Comparison of ENCODE assay signal across 9 cellular contexts in the genomic region with DNA sequence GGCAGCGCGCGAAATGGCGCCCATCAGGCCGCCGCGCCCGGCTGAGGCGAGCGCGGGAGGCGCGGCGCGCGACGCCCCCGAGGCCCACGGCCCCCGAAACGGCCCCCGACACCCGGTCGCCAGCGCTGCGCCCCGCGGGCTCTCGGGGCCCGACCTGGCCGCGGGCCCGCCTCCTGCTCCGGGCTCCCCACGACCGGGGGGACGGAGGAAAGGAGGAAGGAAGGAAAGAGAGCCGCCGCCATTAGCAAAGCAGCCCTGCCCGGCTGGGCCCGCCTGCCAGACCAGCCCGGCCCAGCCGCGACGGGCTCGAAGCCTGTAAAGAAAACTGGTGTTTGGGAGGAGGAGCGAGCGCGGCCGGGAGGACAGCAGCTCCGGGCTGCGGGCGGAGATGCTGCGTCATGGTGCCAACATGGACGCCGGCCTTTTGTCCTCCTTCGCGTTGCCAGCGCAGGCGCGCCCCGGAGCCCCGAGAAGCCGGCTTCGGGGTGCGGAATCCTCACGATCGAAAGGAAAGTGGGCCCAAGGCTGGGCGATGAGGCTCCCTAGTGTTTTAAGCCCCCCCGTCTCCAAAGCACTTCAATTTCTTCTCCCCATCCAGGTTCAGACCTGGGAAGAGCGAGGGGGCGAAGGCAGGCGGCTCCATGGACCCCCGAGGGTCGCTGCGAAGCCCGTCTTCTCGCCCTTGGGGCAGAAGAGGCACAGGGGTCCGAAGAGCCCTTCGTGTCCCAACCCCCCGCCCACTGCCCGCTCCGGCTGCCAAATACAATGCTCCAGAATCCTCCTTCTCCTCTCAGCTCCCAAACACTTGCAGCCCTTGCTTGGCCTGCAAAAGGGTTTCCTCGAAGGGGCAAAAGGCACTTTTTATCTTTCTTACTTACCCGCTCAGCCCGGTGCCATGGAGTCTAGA. TPM values are rescaled to one million over a fixed set of nuclear protein-coding genes. Genes with fewer than 3 reads are reported as not detected.
DNase-seq lines count a peak whose midpoint lies in the region; ATAC-seq, FAIRE-seq and TF ChIP-seq lines count a peak whose summit lies in the region.
"Had no signal": no experiment of that assay in that cellular context is flagged by ENCODE, and none has a peak within 500 bp of the region (broad histone marks: within the 10 kb centered on the region; RNA-seq: fewer than 3 reads in every experiment).

No MANE protein-coding gene starts in this region.

- FAIRE-seq in GM12878 (lab: Jason Lieb, UNC) = no peak

- RAD21 ChIA-PET in GM12878 (lab: Charles Lee; ENCODE audit: unreplicated experiment) = interaction anchor here (0.7 to 13.1 kb wide), 8 partner anchors 6 to 174 kb away, joined by 3 to 395 read pairs (median 12); a partner anchor contains a TSS

- peak; percentile 3; the same call in 1 of the 3 replicates for ATAC-seq in GM12878
- no peak for ATAC-seq in HG02798 (IDR thresholded peaks at IDR 0.05; ENCODE audit: poor library complexity, unreplicated experiment)

- TF ChIP-seq EP300 in GM12878 (IDR thresholded peaks at IDR 0.05; ENCODE audit: borderline replicate concordance in 1 of 2, control insufficient read depth in 1 of 2, low read depth in 2 of 2, low read length in 2 of 2) = no peak

- POLR2A ChIA-PET in GM12878 (lab: Charles Lee) = interaction anchor here (0.6 to 10.1 kb wide), 15 partner anchors 8 to 1199 kb away, joined by 3 to 155 read pairs (median 4); a partner anchor contains a TSS

- no peaks in the 10 kb centered on the region for H3K9me2 ChIP-seq in hepatocyte (replicated peaks; ENCODE audit: insufficient read depth)

- H2AFZ ChIP-seq in GM12878 (ENCODE audit: control insufficient read depth, low read depth, low read length) = no peak overlapping the region; the same call in 1 of the 2 replicates
- no peak overlapping the region for H2AFZ ChIP-seq in hepatocyte

- H3K27me3 ChIP-seq in GM12878 (replicated peaks in 1 of 2; ENCODE audit: control insufficient read depth in 2 of 2, insufficient read depth in 2 of 2, low read length in 1 of 2) (no peaks in the 10 kb centered on the region), hepatocyte (no peaks in the 10 kb centered on the region)

- H3K79me2 ChIP-seq in GM12878 (ENCODE audit: control insufficient read depth, insufficient read depth, low read length) (peaks cover 64% of the 10 kb centered on the region), hepatocyte (peaks cover 70% of the 10 kb centered on the region)

- H3K27ac ChIP-seq in KOPT-K1 (ENCODE audit: low read depth, low read length, poor library complexity, severe bottlenecking) (peak overlapping the region; percentile 98), GM12878 (ENCODE audit: control insufficient read depth, insufficient read depth) (peak overlapping the region; percentile 97), hepatocyte (peak overlapping the region; percentile 100)

- H3K9me3 ChIP-seq in KOPT-K1 (ENCODE audit: insufficient read depth, low read length, poor library complexity, severe bottlenecking) (no peaks in the 10 kb centered on the region), GM12878 (replicated peaks; ENCODE audit: control insufficient read depth, insufficient read depth, low read length) (no peaks in the 10 kb centered on the region), hepatocyte (ENCODE audit: low read depth) (no peaks in the 10 kb centered on the region)

- peak overlapping the region; percentile 66 for H3K4me3 ChIP-seq in GM12878
- peak overlapping the region; percentile 30 for H3K4me3 ChIP-seq in hepatocyte

- SMC1A ChIA-PET in GM12878 (lab: Charles Lee; ENCODE audit: uncharacterized antibody, unreplicated experiment) = interaction anchor here (0.6 to 12.2 kb wide), 9 partner anchors 7 to 1093 kb away, joined by 3 to 226 read pairs (median 4); a partner anchor contains a TSS

- under 1% methylated on average over 62 of the region's 86 CpGs for WGBS in GM12878 (ENCODE audit: insufficient coverage, insufficient replicate concordance, low lambda C conversion rate, missing lambda C conversion rate)
- 1% methylated on average over 48 of the region's 86 CpGs for WGBS in hepatocyte (ENCODE audit: low lambda C conversion rate, missing lambda C conversion rate)

- TF ChIP-seq RAD21 in GM12878 (IDR thresholded peaks at IDR 0.05; ENCODE audit: insufficient read depth, low read depth, low read length) = no peak

- peaks cover 36% of the 10 kb centered on the region for H3K36me3 ChIP-seq in KOPT-K1 (ENCODE audit: insufficient read depth, low read length)
- peaks cover 10 to 13% of the 10 kb centered on the region in 2 experiments; a peak in 3 of 4 replicates for H3K36me3 ChIP-seq in GM12878 (ENCODE audit: control insufficient read depth in 2 of 2, insufficient read depth in 2 of 2, low read length in 1 of 2)
- H3K36me3 ChIP-seq in hepatocyte (replicated peaks; ENCODE audit: insufficient read depth, low read depth) = no peaks in the 10 kb centered on the region

- CTCF ChIA-PET in GM12878 (lab: Yijun Ruan, JAX) = interaction anchor here (0.5 to 13.6 kb wide), 8 partner anchors 4 to 1131 kb away, joined by 3 to 565 read pairs (median 8); a partner anchor contains a TSS

- intact Hi-C loops in GM12878 (cut with micrococcal nuclease; ENCODE audit: unreplicated experiment) = loop anchor here (5.0 kb wide), 2 partner anchors 264 to 1431 kb away; a partner anchor contains a TSS

- peak overlapping the region; percentile 100 for H3K9ac ChIP-seq in GM12878 (ENCODE audit: control insufficient read depth, insufficient read depth, low read length)

- TF ChIP-seq POLR2A in GM12878 (IDR thresholded peaks at IDR 0.05; ENCODE audit: low read depth, low read length) = peak; percentile 74

- TF ChIP-seq CTCF in GM12878 (IDR thresholded peaks at IDR 0.05 in 2 of 3, conservative IDR thresholded peaks at IDR 0.05 in 1 of 3; ENCODE audit: control insufficient read depth in 2 of 3, extremely low read depth in 1 of 3, insufficient read depth in 1 of 3, low read depth in 3 of 3, low read length in 3 of 3) (no peak), hepatocyte (IDR thresholded peaks at IDR 0.05; ENCODE audit: poor library complexity) (no peak)

- in situ Hi-C loops in G401 (cut with HindIII; ENCODE audit: low sequenced_read_pairs) = no loop called here
- in situ Hi-C loops in GM12878 (cut with MboI) = no loop called here

- BruUV-seq in GM12878 (replicated peaks; lab: Mats Ljungman, UMichigan) = TSS peak; percentile 58

- H3K4me1 ChIP-seq in GM12878 (ENCODE audit: control insufficient read depth, insufficient read depth, low read length) (peaks cover 15% of the 10 kb centered on the region), hepatocyte (ENCODE audit: insufficient read depth) (peaks cover 43% of the 10 kb centered on the region)

- DNase-seq in G401 (ENCODE audit: low spot score) (peak; percentile 82), T-helper 22 cell (ENCODE audit: low read depth) (peak; percentile 60), GM12878 (ENCODE audit: low read depth, low spot score) (no peak), hepatocyte (ENCODE audit: low spot score) (peak; percentile 88), putamen (ENCODE audit: low spot score) (peak; percentile 80), cortex of kidney (lab: John Stamatoyannopoulos, UW) (no peak)

- peak overlapping the region; percentile 88 for H3K4me2 ChIP-seq in GM12878 (ENCODE audit: control insufficient read depth, insufficient read depth)
- peak overlapping the region; percentile 96 for H3K4me2 ChIP-seq in hepatocyte

- H4K20me1 ChIP-seq in GM12878 (ENCODE audit: control insufficient read depth, insufficient read depth) (no peaks in the 10 kb centered on the region; the same call in 1 of the 2 replicates), hepatocyte (ENCODE audit: insufficient read depth, poor library complexity, severe bottlenecking) (peaks cover 25% of the 10 kb centered on the region)

RNA-seq across cellular contexts. Expression of a gene that starts 2.9 kb away (rescaled TPM):
- total RNA-seq in G401 (2014; rRNA removed; shearing (Covaris generic)) = 0.62 and 2.8 TPM in 2 replicates
- 8.1 and 10.1 TPM in 2 replicates for total RNA-seq in GM12878 (2013; cell fraction: nucleolus; rRNA removed)
- total RNA-seq in GM12878 (2014; rRNA removed) (1.8 and 2.1 TPM in 2 replicates), GM12878 (2014; rRNA removed; fragmentation: Illumina TruSeq; extraction: Trizol) (1.3 TPM in 2 replicates), GM12878 (2021) (15.5 and 17.3 TPM in 2 replicates), hepatocyte (2.7 and 3.8 TPM in 2 replicates)
- 2.0 TPM for polyA plus RNA-seq in GM12878 (2011; ENCODE audit: low read depth)
- polyA plus RNA-seq in GM12878 (2011; rRNA removed) (0.27 and 0.50 TPM in 2 replicates), GM12878 (2014; fragmentation: Illumina TruSeq; extraction: Trizol) (1.7 and 3.6 TPM in 2 replicates), GM12878 (2014; fragmentation: Nextera tagmentation; extraction: Ambion mirVana) (1 to 10 TPM in 1 of 2 experiments, under 1 TPM in 1; 0.53 to 1.7 TPM), GM12878 (2014; rRNA removed) (4.9 and 7.5 TPM in 2 replicates), GM12878 (2016; fragmentation: Nextera tagmentation; extraction: Ambion mirVana) (1 to 10 TPM; 1.2 to 1.5 TPM), hepatocyte (2.5 and 2.7 TPM in 2 replicates)
- polyA plus RNA-seq in GM12878 (2011; cell fraction: cytosol; rRNA removed) = 0.67 and 0.76 TPM in 2 replicates
- 3.1 and 6.2 TPM in 2 replicates for polyA plus RNA-seq in GM12878 (2011; cell fraction: nucleus; rRNA removed)
- 4.3 and 5.9 TPM in 2 replicates for polyA plus RNA-seq in GM12878 (2012)
- 1.3 and 1.4 TPM in 2 replicates for polyA minus RNA-seq in GM12878 (2011; rRNA and poly(A)+ RNA removed)
- 2.3 and 3.3 TPM in 2 replicates for polyA minus RNA-seq in GM12878 (2011; cell fraction: cytosol; rRNA and poly(A)+ RNA removed)
- polyA minus RNA-seq in GM12878 (2011; cell fraction: nucleus; rRNA and poly(A)+ RNA removed) = 1.6 and 3.5 TPM in 2 replicates

RNA-seq across cellular contexts. Expression of a gene that starts 7.5 kb away (rescaled TPM):
- total RNA-seq in G401 (2014; rRNA removed; shearing (Covaris generic)) = 35.3 and 46.6 TPM in 2 replicates
- total RNA-seq in GM12878 (2013; cell fraction: nucleolus; rRNA removed) = 111 and 129 TPM in 2 replicates
- total RNA-seq in GM12878 (2014; rRNA removed) = 58.0 and 58.8 TPM in 2 replicates
- total RNA-seq in GM12878 (2014; rRNA removed; fragmentation: Illumina TruSeq; extraction: Trizol) = 32.8 and 32.9 TPM in 2 replicates
- total RNA-seq in GM12878 (2021) = 72.8 and 78.7 TPM in 2 replicates
- polyA plus RNA-seq in GM12878 (2011; ENCODE audit: low read depth) = 11.6 TPM
- polyA plus RNA-seq in GM12878 (2011; rRNA removed) = 25.4 and 40.8 TPM in 2 replicates
- polyA plus RNA-seq in GM12878 (2011; cell fraction: cytosol; rRNA removed) = 71.0 and 80.5 TPM in 2 replicates
- 76.9 and 97.7 TPM in 2 replicates for polyA plus RNA-seq in GM12878 (2011; cell fraction: nucleus; rRNA removed)
- 38.5 and 51.6 TPM in 2 replicates for polyA plus RNA-seq in GM12878 (2012)
- 28.5 and 36.5 TPM in 2 replicates for polyA plus RNA-seq in GM12878 (2014; fragmentation: Illumina TruSeq; extraction: Trizol)
- 1 to 10 TPM; 6.1 to 6.4 TPM for polyA plus RNA-seq in GM12878 (2014; fragmentation: Nextera tagmentation; extraction: Ambion mirVana)
- 66.1 and 75.8 TPM in 2 replicates for polyA plus RNA-seq in GM12878 (2014; rRNA removed)
- 10 to 100 TPM; 38.9 to 40.5 TPM for polyA plus RNA-seq in GM12878 (2016; fragmentation: Nextera tagmentation; extraction: Ambion mirVana)
- polyA minus RNA-seq in GM12878 (2011; rRNA and poly(A)+ RNA removed) = 45.1 and 66.7 TPM in 2 replicates
- polyA minus RNA-seq in GM12878 (2011; cell fraction: cytosol; rRNA and poly(A)+ RNA removed) = 58.2 and 58.8 TPM in 2 replicates
- 35.3 and 53.2 TPM in 2 replicates for polyA minus RNA-seq in GM12878 (2011; cell fraction: nucleus; rRNA and poly(A)+ RNA removed)
- total RNA-seq in hepatocyte = 38.7 and 45.3 TPM in 2 replicates
- polyA plus RNA-seq in hepatocyte = 40.4 and 43.6 TPM in 2 replicates

RNA-seq across cellular contexts. Expression of a gene that starts 57.7 kb away (rescaled TPM):
- total RNA-seq in G401 (2014; rRNA removed; shearing (Covaris generic)) = 16.2 and 20.0 TPM in 2 replicates
- total RNA-seq in GM12878 (2013; cell fraction: nucleolus; rRNA removed) = not detected in 2 replicates
- total RNA-seq in GM12878 (2014; rRNA removed) (not detected in 2 replicates), GM12878 (2014; rRNA removed; fragmentation: Illumina TruSeq; extraction: Trizol) (not detected in 2 replicates), GM12878 (2021) (0.13 and 0.28 TPM in 2 replicates), hepatocyte (35.8 and 39.2 TPM in 2 replicates)
- polyA plus RNA-seq in GM12878 (2011; ENCODE audit: low read depth) = not detected
- polyA plus RNA-seq in GM12878 (2011; rRNA removed) (not detected in 2 replicates), GM12878 (2014; fragmentation: Illumina TruSeq; extraction: Trizol) (not detected in 2 replicates), GM12878 (2014; fragmentation: Nextera tagmentation; extraction: Ambion mirVana) (under 1 TPM in 1 of 2 experiments, not detected in 1; 0.04 TPM), GM12878 (2014; rRNA removed) (0.15 and 0.69 TPM in 2 replicates), GM12878 (2016; fragmentation: Nextera tagmentation; extraction: Ambion mirVana) (not detected), hepatocyte (9.2 and 20.9 TPM in 2 replicates)
- not detected in 2 replicates for polyA plus RNA-seq in GM12878 (2011; cell fraction: cytosol; rRNA removed)
- not detected in 2 replicates for polyA plus RNA-seq in GM12878 (2011; cell fraction: nucleus; rRNA removed)
- 0.15 TPM in 1 of 2 replicates, not detected in the other for polyA plus RNA-seq in GM12878 (2012)
- polyA minus RNA-seq in GM12878 (2011; rRNA and poly(A)+ RNA removed) = not detected in 2 replicates
- not detected in 2 replicates for polyA minus RNA-seq in GM12878 (2011; cell fraction: cytosol; rRNA and poly(A)+ RNA removed)
- not detected in 2 replicates for polyA minus RNA-seq in GM12878 (2011; cell fraction: nucleus; rRNA and poly(A)+ RNA removed)
- total RNA-seq: dermis microvascular lymphatic vessel endothelial cell had no signal

Comparison
In these comparisons a context has a peak if more than half of its experiments do, and no peak if none do; other contexts are left out.
1. DNase-seq: peak in G401 (single experiment), T-helper 22 cell (single experiment), hepatocyte (single experiment) and putamen (single experiment); none in GM12878 (single experiment) and cortex of kidney (single experiment).
2. RNA of a gene that starts 57.7 kb away (total RNA-seq): 35.8 to 39.2 TPM in hepatocyte and 16.2 to 20.0 TPM in G401; 0.13 to 0.28 TPM in GM12878; every median in the first group is over 10 times any median in the second.
3. Peak in every context shown above with its lines, with median percentiles within 50 percentile points of each other: H3K27ac ChIP-seq.